11 cellular contexts compared by ENCODE assay signal in the genomic region with DNA sequence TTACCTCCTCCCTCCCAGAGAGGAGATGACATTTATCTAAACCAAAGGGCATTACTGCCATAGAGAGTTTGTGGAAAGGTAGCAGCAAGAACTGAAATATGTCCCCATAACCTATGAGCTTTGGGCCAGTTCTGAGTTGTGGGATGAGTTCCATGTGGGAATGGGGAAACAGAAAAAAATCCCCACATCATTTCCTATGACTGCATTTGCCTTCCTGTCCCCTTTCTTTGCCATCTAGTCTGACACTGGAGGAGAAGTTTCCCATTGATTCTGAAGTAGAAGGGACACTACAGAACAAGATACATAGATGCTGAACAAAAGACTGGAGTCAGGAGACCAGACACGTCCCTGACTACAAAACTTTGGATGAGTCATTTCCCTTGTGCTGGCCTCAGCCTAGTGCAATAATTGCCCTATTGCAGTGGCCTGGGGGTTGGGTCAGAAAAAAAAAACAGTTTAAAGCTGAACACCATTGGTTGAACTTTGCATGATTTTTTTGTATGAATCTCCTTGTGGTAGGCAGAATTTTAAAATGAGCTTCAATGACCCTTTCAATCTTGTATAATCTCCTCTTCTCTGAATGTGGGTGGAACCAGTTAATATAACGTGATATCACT. TPM values are rescaled to one million over a fixed set of nuclear protein-coding genes. Genes with fewer than 3 reads are reported as not detected.
DNase-seq lines count a peak whose midpoint lies in the region; ATAC-seq and TF ChIP-seq lines count a peak whose summit lies in the region.
"Had no signal": no experiment of that assay in that cellular context is flagged by ENCODE, and none has a peak within 500 bp of the region (broad histone marks: within the 10 kb centered on the region; RNA-seq: fewer than 3 reads in every experiment).

No MANE protein-coding gene starts in this region.

- ATAC-seq in foreskin keratinocyte = peak; percentile 76
- ATAC-seq in GM18502 (IDR thresholded peaks at IDR 0.05; ENCODE audit: poor library complexity, unreplicated experiment) = no peak
- no peak for ATAC-seq in GM18505 (IDR thresholded peaks at IDR 0.05; ENCODE audit: unreplicated experiment)

- TF ChIP-seq POLR2A in GM18505 (IDR thresholded peaks at IDR 0.05; ENCODE audit: borderline replicate concordance, extremely low read depth, insufficient read depth, insufficient read length) = no peak

- H3K36me3 ChIP-seq in ACC112 (ENCODE audit: insufficient read depth, low read length) = no peaks in the 10 kb centered on the region

- H3K27me3 ChIP-seq in ACC112 (ENCODE audit: insufficient read depth, low read length) (no peaks in the 10 kb centered on the region), foreskin keratinocyte (no peaks in the 10 kb centered on the region)

- peak overlapping the region; percentile 14 for H2AFZ ChIP-seq in ACC112 (ENCODE audit: low read length, unreplicated experiment)
- H2AFZ ChIP-seq: parathyroid adenoma had no signal

- H3K4me3 ChIP-seq in ACC112 (ENCODE audit: low read depth, low read length) = 0 out of 2 replicates have a peak overlapping the region, but pooled peaks have one; percentile 21

- peaks cover 44% of the 10 kb centered on the region for H3K4me1 ChIP-seq in ACC112 (ENCODE audit: control insufficient read depth, insufficient read depth, low read length, unreplicated experiment)
- no peaks in the 10 kb centered on the region for H3K4me1 ChIP-seq in foreskin keratinocyte
- H3K4me1 ChIP-seq: parathyroid adenoma had no signal

- no peak for TF ChIP-seq CTCF in foreskin keratinocyte (conservative IDR thresholded peaks at IDR 0.05)

- H3K27ac ChIP-seq in ACC112 (ENCODE audit: low read depth, low read length) = peak overlapping the region; percentile 99
- no peak overlapping the region for H3K27ac ChIP-seq in foreskin keratinocyte
- H3K27ac ChIP-seq: parathyroid adenoma had no signal

- H3K79me2 ChIP-seq in ACC112 (ENCODE audit: control insufficient read depth, insufficient read depth, low read length, unreplicated experiment) = no peaks in the 10 kb centered on the region
- H3K79me2 ChIP-seq: parathyroid adenoma had no signal

- DNase-seq in H4 (ENCODE audit: low spot score) = peak; percentile 73
- peak; percentile 25 for DNase-seq in SW 1271 (lab: John Stamatoyannopoulos, UW)
- peak; percentile 37 to 64 for DNase-seq in foreskin keratinocyte
- no peak for DNase-seq in GM19240 (ENCODE audit: insufficient read length, low spot score)
- no peak for DNase-seq in activated CD8-positive, alpha-beta memory T cell treated with anti-CD3 and anti-CD28 coated beads, Interleukin-2, amount 50 U/mL, for 48 hours
- DNase-seq: activated CD4-positive, alpha-beta T cell treated with anti-CD3 and anti-CD28 coated beads, Interleukin-2, amount 50 U/mL, for 4 hours; RPMI8226 had no signal

RNA-seq across cellular contexts. Expression of gene BEX3, which starts 22.1 kb away (rescaled TPM):
- 426 and 477 TPM in 2 replicates for total RNA-seq in H4 (2014; rRNA removed; shearing (Covaris generic))
- total RNA-seq in foreskin keratinocyte = 156 and 159 TPM in 2 replicates
- 203 and 222 TPM in 2 replicates for polyA plus RNA-seq in foreskin keratinocyte

RNA-seq across cellular contexts. Expression of gene TCEAL9, which starts 42.1 kb away (rescaled TPM):
- total RNA-seq in H4 (2014; rRNA removed; shearing (Covaris generic)) = 116 and 141 TPM in 2 replicates
- 87.4 and 102 TPM in 2 replicates for total RNA-seq in foreskin keratinocyte
- polyA plus RNA-seq in foreskin keratinocyte = 98.0 and 110 TPM in 2 replicates

Comparison
In these comparisons a context has a peak if more than half of its experiments do, and no peak if none do; other contexts are left out.
1. DNase-seq: peak in H4 (single experiment), SW 1271 (2 of 2) and foreskin keratinocyte (2 of 2); none in GM19240 (single experiment) and activated CD8-positive, alpha-beta memory T cell treated with anti-CD3 and anti-CD28 coated beads, Interleukin-2, amount 50 U/mL, for 48 hours (single experiment).